1 cellular context compared by ENCODE assay signal in the genomic region with DNA sequence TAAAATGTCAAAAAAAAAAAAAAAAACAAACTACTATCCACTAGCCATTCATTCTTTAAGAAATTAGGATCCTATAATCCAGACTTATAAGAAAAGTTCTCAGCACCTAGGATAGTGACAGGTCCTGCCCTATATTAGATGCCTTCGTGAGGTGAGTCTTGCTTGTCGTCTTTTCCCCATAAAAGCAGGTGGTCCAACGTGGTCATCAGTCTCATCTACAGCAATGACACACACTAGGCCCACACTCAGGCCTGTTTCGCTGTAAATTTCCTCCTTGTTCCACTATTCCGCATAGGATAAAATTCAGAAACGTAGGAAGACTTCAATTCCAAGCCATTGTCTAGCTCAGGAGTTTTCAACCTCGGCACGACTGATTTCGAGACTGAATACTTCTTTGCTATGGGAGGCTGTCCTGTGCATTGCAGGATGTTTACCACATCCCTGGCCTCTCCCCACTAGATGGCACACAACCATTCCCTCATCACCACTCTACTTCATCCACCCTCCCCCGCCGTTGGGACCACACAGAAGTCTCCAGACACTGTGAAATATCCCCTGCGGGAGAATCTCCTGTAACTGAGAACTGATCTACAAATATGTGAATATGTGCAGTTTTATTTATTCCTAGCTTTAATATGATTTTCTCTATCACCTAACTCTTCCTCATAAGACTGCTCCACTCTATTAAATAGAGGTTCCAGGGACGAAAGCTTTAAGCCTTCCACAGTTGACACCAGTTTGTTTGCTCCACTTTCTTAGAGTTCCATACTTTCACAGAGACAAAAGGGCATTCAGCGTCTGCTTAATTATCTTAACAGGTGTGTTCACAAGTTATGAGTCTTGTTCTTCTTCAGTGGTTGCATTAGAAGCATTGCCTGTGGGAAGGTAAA.
TF ChIP-seq lines count a peak whose summit lies in the region.

No MANE protein-coding gene starts in this region.

TF ChIP-seq in IMR-90, 13 proteins besides CTCF, POLR2A, EP300 and RAD21 (continued from another document):
- TF ChIP-seq, protein P1, sequence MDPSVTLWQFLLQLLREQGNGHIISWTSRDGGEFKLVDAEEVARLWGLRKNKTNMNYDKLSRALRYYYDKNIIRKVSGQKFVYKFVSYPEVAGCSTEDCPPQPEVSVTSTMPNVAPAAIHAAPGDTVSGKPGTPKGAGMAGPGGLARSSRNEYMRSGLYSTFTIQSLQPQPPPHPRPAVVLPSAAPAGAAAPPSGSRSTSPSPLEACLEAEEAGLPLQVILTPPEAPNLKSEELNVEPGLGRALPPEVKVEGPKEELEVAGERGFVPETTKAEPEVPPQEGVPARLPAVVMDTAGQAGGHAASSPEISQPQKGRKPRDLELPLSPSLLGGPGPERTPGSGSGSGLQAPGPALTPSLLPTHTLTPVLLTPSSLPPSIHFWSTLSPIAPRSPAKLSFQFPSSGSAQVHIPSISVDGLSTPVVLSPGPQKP (IDR thresholded peaks at IDR 0.05; ENCODE audit: borderline replicate concordance, low read depth, low read length) = no peak
- no peak for TF ChIP-seq SMC3 (IDR thresholded peaks at IDR 0.05; ENCODE audit: low read depth, low read length)
- TF ChIP-seq NFE2L2 (IDR thresholded peaks at IDR 0.05; ENCODE audit: low read depth, low read length) = no peak
- TF ChIP-seq FOS (IDR thresholded peaks at IDR 0.05; ENCODE audit: low read depth, low read length) = no peak
- TF ChIP-seq MAZ (IDR thresholded peaks at IDR 0.05; ENCODE audit: borderline replicate concordance, low read depth, low read length) = no peak
